ENCODE assay signal across 17 cellular contexts in genomic region chr15:39279331-39279730, GRCh38.
"Had no signal": no experiment of that assay in that cellular context is flagged by ENCODE, and none has a peak within 500 bp of the region (broad histone marks: within the 10 kb centered on the region; RNA-seq: fewer than 3 reads in every experiment).

No MANE protein-coding gene starts in this region.

- H3K36me3 ChIP-seq: cardiac muscle cell, esophagus squamous epithelium, tibial artery had no signal

- H3K9me3 ChIP-seq: esophagus squamous epithelium, tibial artery had no signal

- H3K4me1 ChIP-seq: esophagus squamous epithelium had no signal

- H3K9me3 Mint-ChIP-seq: activated naive CD4-positive, alpha-beta T cell treated with anti-CD3 and anti-CD28 coated beads, Interleukin-2, amount 50 U/mL, for 24 hours had no signal

- H3K36me3 Mint-ChIP-seq: activated naive CD4-positive, alpha-beta T cell treated with anti-CD3 and anti-CD28 coated beads, Interleukin-2, amount 50 U/mL, for 24 hours; memory B cell; naive thymus-derived CD4-positive, alpha-beta T cell had no signal

- DNase-seq: activated CD4-positive, alpha-beta T cell treated with anti-CD3 and anti-CD28 coated beads, Interleukin-2, amount 50 U/mL, for 4 hours; activated effector memory CD4-positive, alpha-beta T cell treated with anti-CD3 and anti-CD28 coated beads, Interleukin-2, amount 50 U/mL, for 16 hours; activated T-cell treated with anti-CD3 and anti-CD28 coated beads, Interleukin-2, amount 50 U/mL, for 72 hours; dermis blood vessel endothelial cell; effector memory CD4-positive, alpha-beta T cell; esophagus squamous epithelium; naive thymus-derived CD4-positive, alpha-beta T cell; stimulated activated CD4-positive, alpha-beta T cell treated with anti-CD3 and anti-CD28 coated beads, Interleukin-12 subunit alpha, Interleukin-12 subunit beta, amount 100 ng/mL, for 4 hours; stimulated activated CD4-positive, alpha-beta T cell treated with anti-CD3 and anti-CD28 coated beads, Interleukin-1b, Interleukin-23, amount 100 ng/mL, for 48 hours; stimulated activated CD8-positive, alpha-beta memory T cell treated with anti-CD3 and anti-CD28 coated beads, Interleukin-4, amount 100 ng/mL, for 48 hours; stimulated activated naive CD4-positive, alpha-beta T cell treated with Interleukin-2 at 50 U/mL for 16 hours; tibial artery had no signal

- H3K27ac Mint-ChIP-seq: activated naive CD4-positive, alpha-beta T cell treated with anti-CD3 and anti-CD28 coated beads, Interleukin-2, amount 50 U/mL, for 24 hours; activated T-cell treated with anti-CD3 and anti-CD28 coated beads, Interleukin-2, amount 50 U/mL, for 72 hours; memory B cell; naive thymus-derived CD4-positive, alpha-beta T cell had no signal

- FAIRE-seq: TTC549, urothelium cell line had no signal

- H3K27ac ChIP-seq: cardiac muscle cell, esophagus squamous epithelium, tibial artery had no signal

- H3K4me3 ChIP-seq: cardiac muscle cell, esophagus squamous epithelium, tibial artery had no signal

- H3K27me3 ChIP-seq: cardiac muscle cell, esophagus squamous epithelium, tibial artery had no signal

- H3K4me3 Mint-ChIP-seq: activated naive CD4-positive, alpha-beta T cell treated with anti-CD3 and anti-CD28 coated beads, Interleukin-2, amount 50 U/mL, for 24 hours; activated T-cell treated with anti-CD3 and anti-CD28 coated beads, Interleukin-2, amount 50 U/mL, for 72 hours; memory B cell; naive thymus-derived CD4-positive, alpha-beta T cell had no signal

- H3K27me3 Mint-ChIP-seq: memory B cell had no signal

- H3K4me1 Mint-ChIP-seq: activated naive CD4-positive, alpha-beta T cell treated with anti-CD3 and anti-CD28 coated beads, Interleukin-2, amount 50 U/mL, for 24 hours; memory B cell; naive thymus-derived CD4-positive, alpha-beta T cell had no signal
